Comparison of ENCODE assay signal across 8 cellular contexts in genomic region chr5:34244281-34245031, GRCh38.
DNase-seq lines count a peak whose midpoint lies in the region; ATAC-seq and TF ChIP-seq lines count a peak whose summit lies in the region.
"Not testable (repeated sequence)": the region's sequence is repeated elsewhere in the genome, so short reads cannot be mapped to it uniquely, and the experiment has no call there.

No MANE protein-coding gene starts in this region.

- not testable (repeated sequence) for TF ChIP-seq CTCF in DOHH2 (IDR thresholded peaks at IDR 0.05; ENCODE audit: low read depth, low read length, poor library complexity, severe bottlenecking); HCT116 (IDR thresholded peaks at IDR 0.05 in 2 of 3, conservative IDR thresholded peaks at IDR 0.05 in 1 of 3; ENCODE audit: borderline replicate concordance in 1 of 3, insufficient read depth in 1 of 3, low read depth in 2 of 3, low read length in 2 of 3)
- TF ChIP-seq CTCF in Panc1 (IDR thresholded peaks at IDR 0.05) = peak; percentile 16

- H2AFZ ChIP-seq in HCT116 (ENCODE audit: low read depth, low read length, poor library complexity, severe bottlenecking) = not testable (repeated sequence)

- not testable (repeated sequence) for H3K9me3 ChIP-seq in DOHH2 (ENCODE audit: control insufficient read depth, insufficient read depth, low read length); HCT116 (ENCODE audit: control insufficient read depth in 1 of 2, insufficient read depth in 1 of 2, low read depth in 1 of 2, low read length in 2 of 2); Panc1 (ENCODE audit: control insufficient read depth, insufficient read depth, low read depth, low read length)

- peaks cover 31% of the 10 kb centered on the region for H3K79me2 ChIP-seq in DOHH2 (ENCODE audit: control insufficient read depth, low read length)
- not testable (repeated sequence) for H3K79me2 ChIP-seq in HCT116 (ENCODE audit: insufficient read depth, low read length)

- H3K9me2 ChIP-seq in DOHH2 (replicated peaks; ENCODE audit: control insufficient read depth, low read length); HCT116 (ENCODE audit: insufficient read depth): not testable (repeated sequence)

- H3K4me3 ChIP-seq in DOHH2 (ENCODE audit: low read length) = peak overlapping the region; percentile 61
- H3K4me3 ChIP-seq in HCT116 (replicated peaks in 1 of 2; ENCODE audit: low read depth in 1 of 2, low read length in 2 of 2) = peak overlapping the region; percentile 40 to 50
- peak overlapping the region; percentile 35 to 51 for H3K4me3 ChIP-seq in Panc1 (ENCODE audit: low read depth in 2 of 2, low read length in 2 of 2)

- H3K4me2 ChIP-seq in DOHH2 (ENCODE audit: low read length) (peak overlapping the region; percentile 54), HCT116 (ENCODE audit: low read length) (peak overlapping the region; percentile 51)

- H3K27ac ChIP-seq in DOHH2 (ENCODE audit: low read depth, low read length) (peak overlapping the region; percentile 60), HCT116 (ENCODE audit: low read depth, low read length) (peak overlapping the region; percentile 53), Panc1 (ENCODE audit: low read length) (peak overlapping the region; percentile 63; the same call in 1 of the 2 replicates)

- H3F3A ChIP-seq in DOHH2 (ENCODE audit: control insufficient read depth, insufficient read depth) = not testable (repeated sequence)

- peak overlapping the region; percentile 49 for H3K9ac ChIP-seq in HCT116 (ENCODE audit: low read length)

- intact Hi-C loops in HCT116 (cut with micrococcal nuclease); Panc1 (cut with micrococcal nuclease; ENCODE audit: unreplicated experiment): not testable (repeated sequence)

- in situ Hi-C loops in Panc1 (cut with HindIII; ENCODE audit: low pct_unique_long_range_greater_than_20kb, low sequenced_read_pairs) = not testable (repeated sequence)

- BruUV-seq in HCT116 (replicated peaks; lab: Mats Ljungman, UMichigan); Panc1 (replicated peaks; lab: Mats Ljungman, UMichigan): not testable (repeated sequence)

- H4K20me1 ChIP-seq in DOHH2 (ENCODE audit: control insufficient read depth, insufficient read depth, low read depth, low read length); HCT116 (ENCODE audit: insufficient read depth): not testable (repeated sequence)

- TF ChIP-seq POLR2A in HCT116 (IDR thresholded peaks at IDR 0.05; ENCODE audit: borderline replicate concordance, extremely low read depth, insufficient read depth, insufficient read length) = not testable (repeated sequence)

- POLR2A ChIA-PET in HCT116 (lab: Charles Lee); Panc1 (lab: Charles Lee): not testable (repeated sequence)

- CTCF ChIA-PET in HCT116 (lab: Charles Lee); Panc1 (lab: Charles Lee): not testable (repeated sequence)

- H3K4me1 ChIP-seq in DOHH2 (ENCODE audit: control insufficient read depth, low read length); HCT116 (ENCODE audit: control insufficient read depth in 1 of 2, insufficient read depth in 2 of 2, low read length in 2 of 2); Panc1 (ENCODE audit: control insufficient read depth, insufficient read depth, low read length): not testable (repeated sequence)

- H3K27me3 ChIP-seq in DOHH2 (ENCODE audit: control insufficient read depth, low read length); HCT116 (ENCODE audit: insufficient read depth, low read length); Panc1 (ENCODE audit: control insufficient read depth, insufficient read depth, low read length): not testable (repeated sequence)

- peak; percentile 90 for ATAC-seq in HCT116
- ATAC-seq in Panc1 = peak; percentile 96
- peak; percentile 95 for ATAC-seq in stimulated activated naive CD8-positive, alpha-beta T cell treated with anti-CD3 and anti-CD28 coated beads, Interleukin-15, Interleukin-2, amounts not matched to agents 100 U/mL and 50 U/mL, for 24 hours

- DNase-seq in HCT116 (ENCODE audit: low read depth, low spot score) = peak; percentile 52
- not testable (repeated sequence) for DNase-seq in Panc1 (ENCODE audit: low read depth, low spot score)
- DNase-seq in activated CD8-positive, alpha-beta memory T cell treated with anti-CD3 and anti-CD28 coated beads, Interleukin-2, amount 50 U/mL, for 48 hours = peak; percentile 83
- DNase-seq in dermis blood vessel endothelial cell = peak; percentile 71
- DNase-seq in iris pigment epithelial cell (ENCODE audit: low read depth) = peak; percentile 36
- DNase-seq in putamen (ENCODE audit: low spot score) = peak; percentile 22
- DNase-seq in stimulated activated naive CD8-positive, alpha-beta T cell treated with anti-CD3 and anti-CD28 coated beads, Interleukin-15, Interleukin-2, amounts not matched to agents 100 U/mL and 50 U/mL, for 24 hours = peak; percentile 76

- RAD21 ChIA-PET in HCT116 (lab: Charles Lee; ENCODE audit: low non-redundant PET in 1 of 2, low total read pairs in 2 of 2, uncharacterized antibody in 2 of 2, unreplicated experiment in 2 of 2) = not testable (repeated sequence)

- H3K36me3 ChIP-seq in DOHH2 (ENCODE audit: control insufficient read depth, low read length); HCT116 (ENCODE audit: control insufficient read depth in 1 of 2, insufficient read depth in 2 of 2, low read length in 2 of 2); Panc1 (ENCODE audit: control insufficient read depth, insufficient read depth, low read length): not testable (repeated sequence)

- TF ChIP-seq RAD21 in HCT116 (IDR thresholded peaks at IDR 0.05; ENCODE audit: low read depth) = not testable (repeated sequence)

TF ChIP-seq in HCT116, 20 proteins besides CTCF, POLR2A, EP300 and RAD21:
- TF ChIP-seq POLR2AphosphoS5 (IDR thresholded peaks at IDR 0.05; ENCODE audit: low read depth, low read length) = peak; percentile 39
